Comparison of ENCODE assay signal across 9 cellular contexts in the genomic region with DNA sequence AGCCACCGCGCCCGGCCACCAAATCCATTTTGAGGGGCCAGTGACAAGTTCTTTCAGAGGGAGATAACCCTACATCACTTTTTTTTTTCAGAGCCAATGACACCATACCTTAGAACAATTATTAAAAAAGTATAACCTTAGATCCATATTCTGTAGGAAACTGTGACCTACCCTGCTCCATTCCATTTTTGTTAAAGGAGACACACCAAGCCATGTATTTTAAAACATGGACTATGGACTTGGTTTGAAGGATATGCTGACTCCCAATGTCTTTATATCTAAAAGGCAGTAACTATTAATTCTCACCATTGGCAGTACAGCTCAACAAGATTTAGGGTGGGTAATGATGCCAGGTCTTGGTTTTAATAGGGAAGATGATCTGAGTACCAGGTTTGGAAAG. TPM values are rescaled to one million over a fixed set of nuclear protein-coding genes. Genes with fewer than 3 reads are reported as not detected.
DNase-seq lines count a peak whose midpoint lies in the region; ATAC-seq, FAIRE-seq and TF ChIP-seq lines count a peak whose summit lies in the region.
"Had no signal": no experiment of that assay in that cellular context is flagged by ENCODE, and none has a peak within 500 bp of the region (broad histone marks: within the 10 kb centered on the region; RNA-seq: fewer than 3 reads in every experiment).

No MANE protein-coding gene starts in this region.

- peak overlapping the region; percentile 83 to 97 for H3K9ac ChIP-seq in liver (ENCODE audit: low read depth in 1 of 2, low read length in 2 of 2)

- H3K27ac ChIP-seq in ascending aorta (no peak overlapping the region), liver (ENCODE audit: low read depth in 1 of 2, low read length in 2 of 2) (no peak overlapping the region), thymus (ENCODE audit: low read depth) (no peak overlapping the region)

- peaks cover 13 to 37% of the 10 kb centered on the region in 2 donors for H3K4me1 ChIP-seq in ascending aorta
- H3K4me1 ChIP-seq in liver (ENCODE audit: control insufficient read depth in 4 of 4, insufficient read depth in 4 of 4, low read length in 3 of 4), result peaks cover 1 to 29% (median 16%) of the 10 kb centered on the region in 4 donors
- peaks cover 15% of the 10 kb centered on the region for H3K4me1 ChIP-seq in thymus (ENCODE audit: control insufficient read depth, insufficient read depth, low read length)

- H3K27me3 Mint-ChIP-seq in activated CD8-positive, alpha-beta memory T cell treated with anti-CD3 and anti-CD28 coated beads, Interleukin-2, amount 10 ng/mL, durations not matched to agents 7 days and 5 days, result no peaks in the 10 kb centered on the region

- H3K9me3 ChIP-seq in ascending aorta, result no peaks in the 10 kb centered on the region
- no peaks in the 10 kb centered on the region for H3K9me3 ChIP-seq in liver (ENCODE audit: control insufficient read depth in 4 of 4, low read length in 3 of 4)
- no peaks in the 10 kb centered on the region for H3K9me3 ChIP-seq in thymus (ENCODE audit: control insufficient read depth)

- TF ChIP-seq CTCF in ascending aorta (IDR thresholded peaks at IDR 0.05) (no peak), liver (IDR thresholded peaks at IDR 0.05; ENCODE audit: low read depth, low read length, missing input control) (no peak)

- whole genome bisulfite sequencing in liver, result 96% methylated on average over 3 of the region's 3 CpGs
- WGBS in thymus, result 97% methylated on average over 3 of the region's 3 CpGs

- ATAC-seq in activated CD8-positive, alpha-beta memory T cell treated with anti-CD3 and anti-CD28 coated beads, Interleukin-2, amount 10 ng/mL, durations not matched to agents 7 days and 5 days, result no peak

- H3K9me3 Mint-ChIP-seq in activated CD8-positive, alpha-beta memory T cell treated with anti-CD3 and anti-CD28 coated beads, Interleukin-2, amount 10 ng/mL, durations not matched to agents 7 days and 5 days (ENCODE audit: low read depth), result no peaks in the 10 kb centered on the region

- intact Hi-C loops in ascending aorta (cut with DNase I), result loop anchor here (5.0 kb wide), 1 partner anchor 164 kb away; the partner anchor contains the start of gene ZNF574

- H3K36me3 ChIP-seq in ascending aorta (peaks cover 13 to 17% of the 10 kb centered on the region in 2 donors), liver (ENCODE audit: control insufficient read depth in 4 of 4, insufficient read depth in 3 of 4, low read depth in 1 of 4, low read length in 3 of 4) (peaks cover 3 to 7% (median 5%) of the 10 kb centered on the region in 4 donors), thymus (ENCODE audit: control insufficient read depth, insufficient read depth) (peaks cover 17% of the 10 kb centered on the region)

- peak overlapping the region; percentile 90 for H3K4me3 Mint-ChIP-seq in activated CD8-positive, alpha-beta memory T cell treated with anti-CD3 and anti-CD28 coated beads, Interleukin-2, amount 10 ng/mL, durations not matched to agents 7 days and 5 days

- peaks cover 37% of the 10 kb centered on the region for H3K4me1 Mint-ChIP-seq in activated CD8-positive, alpha-beta memory T cell treated with anti-CD3 and anti-CD28 coated beads, Interleukin-2, amount 10 ng/mL, durations not matched to agents 7 days and 5 days

- peak overlapping the region; percentile 84 for H3K27ac Mint-ChIP-seq in activated CD8-positive, alpha-beta memory T cell treated with anti-CD3 and anti-CD28 coated beads, Interleukin-2, amount 10 ng/mL, durations not matched to agents 7 days and 5 days

- no peak for TF ChIP-seq RAD21 in liver (IDR thresholded peaks at IDR 0.05)

- H3K27me3 ChIP-seq in ascending aorta (no peaks in the 10 kb centered on the region), liver (ENCODE audit: control insufficient read depth in 4 of 4, insufficient read depth in 4 of 4, low read length in 3 of 4) (no peaks in the 10 kb centered on the region), thymus (ENCODE audit: control insufficient read depth, insufficient read depth) (no peaks in the 10 kb centered on the region)

- H3K4me3 ChIP-seq in ascending aorta, result peak overlapping the region; percentile 93 to 95
- H3K4me3 ChIP-seq in liver (ENCODE audit: low read depth in 1 of 3, low read length in 3 of 3), result peak overlapping the region; percentile 88 to 93 (median 92)
- H3K4me3 ChIP-seq in thymus (ENCODE audit: low read length), result peak overlapping the region; percentile 93

- DNase-seq in activated CD8-positive, alpha-beta memory T cell treated with anti-CD3 and anti-CD28 coated beads, Interleukin-2, amount 10 ng/mL, durations not matched to agents 7 days and 5 days, result no peak
- no peak for DNase-seq in activated CD8-positive, alpha-beta memory T cell treated with anti-CD3 and anti-CD28 coated beads, Interleukin-2, amount 50 U/mL, for 4 hours
- DNase-seq in ascending aorta (ENCODE audit: low spot score in 2 of 2) (no peak), pons (ENCODE audit: low spot score) (no peak), HTR-8/SVneo (ENCODE audit: insufficient read length, low spot score) (no peak), H4 (ENCODE audit: low spot score) (no peak)

- CTCF ChIA-PET in activated CD8-positive, alpha-beta memory T cell treated with anti-CD3 and anti-CD28 coated beads, Interleukin-2, amount 10 ng/mL, durations not matched to agents 7 days and 5 days (lab: Charles Lee), result interaction anchor here (1.5 to 4.9 kb wide), 5 partner anchors 42 to 133 kb away, joined by 5 to 23 read pairs (median 5); partner anchors contain the start of gene POU2F2

- FAIRE-seq in HTR-8/SVneo (lab: Jason Lieb, UNC), result no peak
- FAIRE-seq: D721Med had no signal

- H3K36me3 Mint-ChIP-seq in activated CD8-positive, alpha-beta memory T cell treated with anti-CD3 and anti-CD28 coated beads, Interleukin-2, amount 10 ng/mL, durations not matched to agents 7 days and 5 days, result peaks cover 21% of the 10 kb centered on the region

TF ChIP-seq in liver, 16 proteins besides CTCF, POLR2A, EP300 and RAD21:
- TF ChIP-seq, protein P1, sequence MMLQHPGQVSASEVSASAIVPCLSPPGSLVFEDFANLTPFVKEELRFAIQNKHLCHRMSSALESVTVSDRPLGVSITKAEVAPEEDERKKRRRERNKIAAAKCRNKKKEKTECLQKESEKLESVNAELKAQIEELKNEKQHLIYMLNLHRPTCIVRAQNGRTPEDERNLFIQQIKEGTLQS (IDR thresholded peaks at IDR 0.05), result no peak
- TF ChIP-seq SP1 (IDR thresholded peaks at IDR 0.05) (no peak), HNF4A (conservative IDR thresholded peaks at IDR 0.05) (peak; percentile 43 to 55), NR2F2 (IDR thresholded peaks at IDR 0.05) (no peak), GABPA (IDR thresholded peaks at IDR 0.05 in 1 of 2, conservative IDR thresholded peaks at IDR 0.05 in 1 of 2) (no peak), MAX (IDR thresholded peaks at IDR 0.05) (no peak), HNF4G (IDR thresholded peaks at IDR 0.05) (no peak), FOXA1 (IDR thresholded peaks at IDR 0.05) (no peak)

RNA-seq across cellular contexts. Expression of gene GSK3A, which starts 1.1 kb away (rescaled TPM):
- total RNA-seq in activated CD8-positive, alpha-beta memory T cell treated with anti-CD3 and anti-CD28 coated beads, Interleukin-2, amount 10 ng/mL, durations not matched to agents 7 days and 5 days, result 10 to 100 TPM; 47.3 to 53.8 TPM
- total RNA-seq in ascending aorta (27.0 TPM), liver (10 to 100 TPM; 12.5 to 13.5 TPM)
- polyA plus RNA-seq in liver (10 to 100 TPM in 1 of 2 donors, 1 to 10 TPM in 1; 5.9 to 23.1 TPM), thymus (31.4 TPM)
- total RNA-seq in H4 (2014; rRNA removed; shearing (Covaris generic)), result 29.8 and 30.6 TPM in 2 replicates

RNA-seq across cellular contexts. Expression of gene ERF, which starts 13.6 kb away (rescaled TPM):
- 10 to 100 TPM; 43.5 to 58.7 TPM for total RNA-seq in activated CD8-positive, alpha-beta memory T cell treated with anti-CD3 and anti-CD28 coated beads, Interleukin-2, amount 10 ng/mL, durations not matched to agents 7 days and 5 days
- total RNA-seq in ascending aorta (51.6 TPM), liver (10 to 100 TPM in 1 of 2 donors, 1 to 10 TPM in 1; 8.7 to 17.1 TPM)
- polyA plus RNA-seq in liver (10 to 100 TPM; 10.4 to 21.0 TPM), thymus (53.7 TPM)
- 27.1 and 31.1 TPM in 2 replicates for total RNA-seq in H4 (2014; rRNA removed; shearing (Covaris generic))

RNA-seq across cellular contexts. Expression of gene ZNF526, which starts 21.2 kb away (rescaled TPM):
- 10 to 100 TPM; 21.9 to 24.4 TPM for total RNA-seq in activated CD8-positive, alpha-beta memory T cell treated with anti-CD3 and anti-CD28 coated beads, Interleukin-2, amount 10 ng/mL, durations not matched to agents 7 days and 5 days
- total RNA-seq in ascending aorta (7.0 TPM), liver (1 to 10 TPM; 4.9 to 8.8 TPM)
- polyA plus RNA-seq in liver (1 to 10 TPM; 1.7 to 2.6 TPM), thymus (3.6 TPM)
- 4.1 and 5.5 TPM in 2 replicates for total RNA-seq in H4 (2014; rRNA removed; shearing (Covaris generic))

RNA-seq across cellular contexts. Expression of gene DEDD2, which starts 23.8 kb away (rescaled TPM):
- total RNA-seq in activated CD8-positive, alpha-beta memory T cell treated with anti-CD3 and anti-CD28 coated beads, Interleukin-2, amount 10 ng/mL, durations not matched to agents 7 days and 5 days, result 10 to 100 TPM; 35.8 to 40.7 TPM
- total RNA-seq in ascending aorta (30.2 TPM), liver (10 to 100 TPM; 18.7 to 47.1 TPM)
- polyA plus RNA-seq in liver (10 to 100 TPM in 1 of 2 donors, 1 to 10 TPM in 1; 9.6 to 14.0 TPM), thymus (36.9 TPM)
- total RNA-seq in H4 (2014; rRNA removed; shearing (Covaris generic)), result 10.4 and 14.8 TPM in 2 replicates

RNA-seq across cellular contexts. Expression of gene CIC, which starts 27.8 kb away (rescaled TPM):
- 10 to 100 TPM; 67.3 to 77.3 TPM for total RNA-seq in activated CD8-positive, alpha-beta memory T cell treated with anti-CD3 and anti-CD28 coated beads, Interleukin-2, amount 10 ng/mL, durations not matched to agents 7 days and 5 days
- total RNA-seq in ascending aorta (247 TPM), liver (10 to 100 TPM; 14.1 to 21.3 TPM)
- polyA plus RNA-seq in liver (10 to 100 TPM in 1 of 2 donors, 1 to 10 TPM in 1; 5.6 to 20.4 TPM), thymus (52.2 TPM)
- 10.8 and 12.1 TPM in 2 replicates for total RNA-seq in H4 (2014; rRNA removed; shearing (Covaris generic))
